Comparison of ENCODE assay signal across 9 cellular contexts in the genomic region with DNA sequence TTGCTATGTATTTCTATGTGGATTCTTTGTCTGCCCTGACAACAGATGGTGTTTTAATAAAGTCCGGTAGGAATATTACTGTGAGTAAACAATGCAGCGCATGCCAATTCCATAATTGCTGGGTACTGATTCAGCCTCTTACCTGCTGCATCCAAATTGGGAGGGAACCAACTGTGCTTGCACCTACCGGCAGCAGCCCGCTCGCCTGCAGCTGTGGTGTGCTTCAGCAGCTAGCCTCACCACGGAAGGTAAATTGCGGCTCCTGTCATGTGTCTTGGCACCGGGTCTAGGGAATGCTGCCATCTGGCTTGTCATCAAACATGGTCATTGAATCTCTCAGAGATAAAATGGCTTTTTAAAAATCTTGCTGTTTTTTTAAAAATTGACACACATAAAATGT.
DNase-seq lines count a peak whose midpoint lies in the region; ATAC-seq, FAIRE-seq and TF ChIP-seq lines count a peak whose summit lies in the region.
"Had no signal": no experiment of that assay in that cellular context is flagged by ENCODE, and none has a peak within 500 bp of the region (broad histone marks: within the 10 kb centered on the region; RNA-seq: fewer than 3 reads in every experiment).

No MANE protein-coding gene starts in this region.

- no peaks in the 10 kb centered on the region for H3K9me2 ChIP-seq in OCI-LY7 (ENCODE audit: insufficient read depth, low read length)

- H3K27ac ChIP-seq in A549 (no peak overlapping the region), OCI-LY7 (ENCODE audit: low read depth, low read length, poor library complexity, severe bottlenecking) (no peak overlapping the region)

- no peak overlapping the region for H3K4me3 ChIP-seq in A549
- H3K4me3 ChIP-seq in foreskin fibroblast (ENCODE audit: low read depth in 1 of 2, low read length in 2 of 2): peak overlapping the region; percentile 11 to 22
- H3K4me3 ChIP-seq in OCI-LY7 (ENCODE audit: low read depth, low read length, poor library complexity, severe bottlenecking): no peak overlapping the region

- POLR2A ChIA-PET in A549 (lab: Yijun Ruan, JAX) (no interaction called here), OCI-LY7 (lab: Charles Lee) (no interaction called here)

- intact Hi-C loops in OCI-LY7 (cut with micrococcal nuclease; ENCODE audit: unreplicated experiment): no loop called here

- 69% methylated on average over 8 of the region's 8 CpGs for WGBS in A549 (ENCODE audit: missing lambda C conversion rate)

- no peak for TF ChIP-seq POLR2A in A549 (IDR thresholded peaks at IDR 0.05; ENCODE audit: low read length)

- no peaks in the 10 kb centered on the region for H3K36me3 ChIP-seq in OCI-LY7 (ENCODE audit: insufficient read depth, low read length)
- H3K36me3 ChIP-seq: BE2C had no signal

- peak overlapping the region; percentile 74; the same call in 2 of the 3 replicates for H3K4me2 ChIP-seq in A549
- no peak overlapping the region for H3K4me2 ChIP-seq in OCI-LY7 (ENCODE audit: low read length)

- TF ChIP-seq CTCF in A549 (IDR thresholded peaks at IDR 0.05) (no peak), foreskin fibroblast (IDR thresholded peaks at IDR 0.05; ENCODE audit: low read depth, low read length) (no peak), OCI-LY7 (conservative IDR thresholded peaks at IDR 0.05; ENCODE audit: low read length) (no peak)

- DNase-seq in A549 (ENCODE audit: low read depth in 1 of 2, low spot score in 1 of 2) (no peak), NCI-H1105 treated with DMSO at 0.1 percent for 48 hours (lab: John Stamatoyannopoulos, UW) (peak; percentile 97), RPMI7951 (ENCODE audit: low read depth) (peak; percentile 72), foreskin fibroblast (peak in 1 of 2 donors; percentile 46), OCI-LY7 (ENCODE audit: low spot score) (no peak), NK-92 (lab: John Stamatoyannopoulos, UW; ENCODE audit: unreplicated experiment) (no peak), pons (ENCODE audit: low spot score) (no peak)
- DNase-seq: BE2C had no signal

- no peak for FAIRE-seq in A549 (lab: Jason Lieb, UNC)

- no peak overlapping the region for H2AFZ ChIP-seq in OCI-LY7 (ENCODE audit: low read length)

- H3K4me1 ChIP-seq in A549: peaks cover 10% of the 10 kb centered on the region; the same call in 1 of the 3 replicates
- H3K4me1 ChIP-seq in OCI-LY7 (ENCODE audit: insufficient read depth, low read length, poor library complexity, severe bottlenecking): no peaks in the 10 kb centered on the region
- H3K4me1 ChIP-seq: BE2C had no signal

- H3K9me3 ChIP-seq in A549 (no peaks in the 10 kb centered on the region), OCI-LY7 (ENCODE audit: low read length) (no peaks in the 10 kb centered on the region)
- H3K9me3 ChIP-seq: BE2C had no signal

- CTCF ChIA-PET in A549 (lab: Yijun Ruan, JAX): no interaction called here
- CTCF ChIA-PET in OCI-LY7 (lab: Charles Lee; ENCODE audit: unreplicated experiment): no interaction called here

- H3K79me2 ChIP-seq in OCI-LY7 (ENCODE audit: insufficient read depth, low read depth, low read length): no peaks in the 10 kb centered on the region

- no peak for TF ChIP-seq RAD21 in A549 (conservative IDR thresholded peaks at IDR 0.05 in 1 of 2, IDR thresholded peaks at IDR 0.05 in 1 of 2)

- no peak for TF ChIP-seq EP300 in A549 (IDR thresholded peaks at IDR 0.05)

- no TSS peak for BruUV-seq in OCI-LY7 (replicated peaks; lab: Mats Ljungman, UMichigan)

- no peak for ATAC-seq in A549
- no peak for ATAC-seq in GM19324 (IDR thresholded peaks at IDR 0.05; ENCODE audit: low FRiP score, unreplicated experiment)

- H4K20me1 ChIP-seq in OCI-LY7 (ENCODE audit: insufficient read depth, low read length): no peaks in the 10 kb centered on the region

TF ChIP-seq in A549, 52 proteins besides CTCF, POLR2A, EP300 and RAD21:
- no peak for TF ChIP-seq RNF2 (IDR thresholded peaks at IDR 0.05; ENCODE audit: borderline replicate concordance, low read depth)
- TF ChIP-seq, protein P1, sequence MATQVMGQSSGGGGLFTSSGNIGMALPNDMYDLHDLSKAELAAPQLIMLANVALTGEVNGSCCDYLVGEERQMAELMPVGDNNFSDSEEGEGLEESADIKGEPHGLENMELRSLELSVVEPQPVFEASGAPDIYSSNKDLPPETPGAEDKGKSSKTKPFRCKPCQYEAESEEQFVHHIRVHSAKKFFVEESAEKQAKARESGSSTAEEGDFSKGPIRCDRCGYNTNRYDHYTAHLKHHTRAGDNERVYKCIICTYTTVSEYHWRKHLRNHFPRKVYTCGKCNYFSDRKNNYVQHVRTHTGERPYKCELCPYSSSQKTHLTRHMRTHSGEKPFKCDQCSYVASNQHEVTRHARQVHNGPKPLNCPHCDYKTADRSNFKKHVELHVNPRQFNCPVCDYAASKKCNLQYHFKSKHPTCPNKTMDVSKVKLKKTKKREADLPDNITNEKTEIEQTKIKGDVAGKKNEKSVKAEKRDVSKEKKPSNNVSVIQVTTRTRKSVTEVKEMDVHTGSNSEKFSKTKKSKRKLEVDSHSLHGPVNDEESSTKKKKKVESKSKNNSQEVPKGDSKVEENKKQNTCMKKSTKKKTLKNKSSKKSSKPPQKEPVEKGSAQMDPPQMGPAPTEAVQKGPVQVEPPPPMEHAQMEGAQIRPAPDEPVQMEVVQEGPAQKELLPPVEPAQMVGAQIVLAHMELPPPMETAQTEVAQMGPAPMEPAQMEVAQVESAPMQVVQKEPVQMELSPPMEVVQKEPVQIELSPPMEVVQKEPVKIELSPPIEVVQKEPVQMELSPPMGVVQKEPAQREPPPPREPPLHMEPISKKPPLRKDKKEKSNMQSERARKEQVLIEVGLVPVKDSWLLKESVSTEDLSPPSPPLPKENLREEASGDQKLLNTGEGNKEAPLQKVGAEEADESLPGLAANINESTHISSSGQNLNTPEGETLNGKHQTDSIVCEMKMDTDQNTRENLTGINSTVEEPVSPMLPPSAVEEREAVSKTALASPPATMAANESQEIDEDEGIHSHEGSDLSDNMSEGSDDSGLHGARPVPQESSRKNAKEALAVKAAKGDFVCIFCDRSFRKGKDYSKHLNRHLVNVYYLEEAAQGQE (IDR thresholded peaks at IDR 0.05): no peak
- TF ChIP-seq NFE2L2 (conservative IDR thresholded peaks at IDR 0.05; ENCODE audit: low read length): no peak
- no peak for TF ChIP-seq MYC (IDR thresholded peaks at IDR 0.05; ENCODE audit: borderline replicate concordance, low read length)
- TF ChIP-seq, protein P2, sequence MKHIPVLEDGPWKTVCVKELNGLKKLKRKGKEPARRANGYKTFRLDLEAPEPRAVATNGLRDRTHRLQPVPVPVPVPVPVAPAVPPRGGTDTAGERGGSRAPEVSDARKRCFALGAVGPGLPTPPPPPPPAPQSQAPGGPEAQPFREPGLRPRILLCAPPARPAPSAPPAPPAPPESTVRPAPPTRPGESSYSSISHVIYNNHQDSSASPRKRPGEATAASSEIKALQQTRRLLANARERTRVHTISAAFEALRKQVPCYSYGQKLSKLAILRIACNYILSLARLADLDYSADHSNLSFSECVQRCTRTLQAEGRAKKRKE (CRISPR knock-in tag; IDR thresholded peaks at IDR 0.05; ENCODE audit: low read depth): no peak
- no peak for TF ChIP-seq PHF8 (IDR thresholded peaks at IDR 0.05; ENCODE audit: borderline replicate concordance, low read depth)
- TF ChIP-seq, protein P3, sequence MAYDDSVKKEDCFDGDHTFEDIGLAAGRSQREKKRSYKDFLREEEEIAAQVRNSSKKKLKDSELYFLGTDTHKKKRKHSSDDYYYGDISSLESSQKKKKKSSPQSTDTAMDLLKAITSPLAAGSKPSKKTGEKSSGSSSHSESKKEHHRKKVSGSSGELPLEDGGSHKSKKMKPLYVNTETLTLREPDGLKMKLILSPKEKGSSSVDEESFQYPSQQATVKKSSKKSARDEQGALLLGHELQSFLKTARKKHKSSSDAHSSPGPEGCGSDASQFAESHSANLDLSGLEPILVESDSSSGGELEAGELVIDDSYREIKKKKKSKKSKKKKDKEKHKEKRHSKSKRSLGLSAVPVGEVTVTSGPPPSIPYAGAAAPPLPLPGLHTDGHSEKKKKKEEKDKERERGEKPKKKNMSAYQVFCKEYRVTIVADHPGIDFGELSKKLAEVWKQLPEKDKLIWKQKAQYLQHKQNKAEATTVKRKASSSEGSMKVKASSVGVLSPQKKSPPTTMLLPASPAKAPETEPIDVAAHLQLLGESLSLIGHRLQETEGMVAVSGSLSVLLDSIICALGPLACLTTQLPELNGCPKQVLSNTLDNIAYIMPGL (CRISPR knock-in tag; IDR thresholded peaks at IDR 0.05; ENCODE audit: borderline replicate concordance): no peak
- TF ChIP-seq, protein P4, sequence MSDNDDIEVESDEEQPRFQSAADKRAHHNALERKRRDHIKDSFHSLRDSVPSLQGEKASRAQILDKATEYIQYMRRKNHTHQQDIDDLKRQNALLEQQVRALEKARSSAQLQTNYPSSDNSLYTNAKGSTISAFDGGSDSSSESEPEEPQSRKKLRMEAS (IDR thresholded peaks at IDR 0.05): no peak
- TF ChIP-seq ZFP36 (IDR thresholded peaks at IDR 0.05; ENCODE audit: borderline replicate concordance, partially characterized antibody): no peak
- no peak for TF ChIP-seq RCOR1 (IDR thresholded peaks at IDR 0.05; ENCODE audit: low read depth, low read length)
- TF ChIP-seq, protein P5, sequence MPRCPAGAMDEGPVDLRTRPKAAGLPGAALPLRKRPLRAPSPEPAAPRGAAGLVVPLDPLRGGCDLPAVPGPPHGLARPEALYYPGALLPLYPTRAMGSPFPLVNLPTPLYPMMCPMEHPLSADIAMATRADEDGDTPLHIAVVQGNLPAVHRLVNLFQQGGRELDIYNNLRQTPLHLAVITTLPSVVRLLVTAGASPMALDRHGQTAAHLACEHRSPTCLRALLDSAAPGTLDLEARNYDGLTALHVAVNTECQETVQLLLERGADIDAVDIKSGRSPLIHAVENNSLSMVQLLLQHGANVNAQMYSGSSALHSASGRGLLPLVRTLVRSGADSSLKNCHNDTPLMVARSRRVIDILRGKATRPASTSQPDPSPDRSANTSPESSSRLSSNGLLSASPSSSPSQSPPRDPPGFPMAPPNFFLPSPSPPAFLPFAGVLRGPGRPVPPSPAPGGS (IDR thresholded peaks at IDR 0.05): no peak
- no peak for TF ChIP-seq RFX5 (IDR thresholded peaks at IDR 0.05)
- TF ChIP-seq ZSCAN20 (CRISPR knock-in tag; IDR thresholded peaks at IDR 0.05): no peak
- TF ChIP-seq HEYL (CRISPR knock-in tag; IDR thresholded peaks at IDR 0.05): no peak
- TF ChIP-seq FOXS1 (CRISPR knock-in tag; IDR thresholded peaks at IDR 0.05): no peak
- no peak for TF ChIP-seq POLR2AphosphoS2 (conservative IDR thresholded peaks at IDR 0.05; ENCODE audit: low read length)
- no peak for TF ChIP-seq JUN (IDR thresholded peaks at IDR 0.05)
- TF ChIP-seq HOXA7 (CRISPR knock-in tag; IDR thresholded peaks at IDR 0.05): no peak
TF ChIP-seq in A549: peak in this region for 0.

Comparison
In these comparisons a context has a peak if more than half of its experiments do, and no peak if none do; other contexts are left out.
1. DNase-seq: peak in NCI-H1105 treated with DMSO at 0.1 percent for 48 hours (single experiment) and RPMI7951 (single experiment); none in A549 (0 of 2), OCI-LY7 (single experiment), NK-92 (single experiment) and pons (single experiment).
2. H3K4me3 ChIP-seq: peak in foreskin fibroblast (2 of 2); none in A549 (single experiment) and OCI-LY7 (single experiment).